14 cellular contexts compared by ENCODE assay signal in the genomic region with DNA sequence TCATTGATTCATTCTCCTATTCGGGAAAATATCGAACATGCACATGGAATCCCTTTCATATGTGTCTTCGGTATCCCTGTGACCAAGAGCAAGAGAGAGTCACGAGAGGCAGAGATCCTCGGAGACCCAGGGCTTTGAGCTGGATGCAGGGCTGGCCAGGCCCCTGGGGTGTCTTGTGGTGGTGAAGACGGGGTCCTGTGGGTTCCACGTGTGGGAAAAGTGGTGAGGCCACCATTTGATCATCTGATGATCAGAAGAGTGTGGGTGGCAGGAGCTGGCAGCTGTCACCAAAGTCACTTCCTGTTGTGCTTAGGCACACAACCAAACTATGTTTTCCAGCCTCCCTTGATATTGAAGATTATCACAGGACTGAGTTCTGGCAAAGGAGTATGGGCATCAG.
A peak's percentile ranks its signal among the peaks of the same experiment; 100 is the strongest.
DNase-seq lines count a peak whose midpoint lies in the region; ATAC-seq and TF ChIP-seq lines count a peak whose summit lies in the region.
"Had no signal": no experiment of that assay in that cellular context is flagged by ENCODE, and none has a peak within 500 bp of the region (broad histone marks: within the 10 kb centered on the region; RNA-seq: fewer than 3 reads in every experiment).

No MANE protein-coding gene starts in this region.

- H3K4me3 ChIP-seq in Jurkat, Clone E6-1 (ENCODE audit: low read length): no peak overlapping the region
- H3K4me3 ChIP-seq: A549 had no signal

- peaks cover 38% of the 10 kb centered on the region for H3K27me3 Mint-ChIP-seq in activated T-cell treated with anti-CD3 and anti-CD28 coated beads, Interleukin-2, amount 50 U/mL, for 72 hours (ENCODE audit: low read depth)
- peaks cover 4 to 30% (median 14%) of the 10 kb centered on the region in 3 donors for H3K27me3 Mint-ChIP-seq in immature natural killer cell (ENCODE audit: low read depth in 3 of 3)
- H3K27me3 Mint-ChIP-seq in type B pancreatic cell: peaks cover 50% of the 10 kb centered on the region
- H3K27me3 Mint-ChIP-seq in activated naive CD8-positive, alpha-beta T cell treated with anti-CD3 and anti-CD28 coated beads, Interleukin-2, amount 50 U/mL, for 24 hours: peaks cover 27% of the 10 kb centered on the region

- H3K4me3 Mint-ChIP-seq in activated T-cell treated with anti-CD3 and anti-CD28 coated beads, Interleukin-2, amount 50 U/mL, for 72 hours: no peak overlapping the region
- H3K4me3 Mint-ChIP-seq in immature natural killer cell: peak overlapping the region in 2 of 5 donors; percentile 58 to 60
- no peak overlapping the region for H3K4me3 Mint-ChIP-seq in type B pancreatic cell
- no peak overlapping the region for H3K4me3 Mint-ChIP-seq in activated naive CD8-positive, alpha-beta T cell treated with anti-CD3 and anti-CD28 coated beads, Interleukin-2, amount 50 U/mL, for 24 hours

- no peaks in the 10 kb centered on the region for H3K9me3 Mint-ChIP-seq in activated T-cell treated with anti-CD3 and anti-CD28 coated beads, Interleukin-2, amount 50 U/mL, for 72 hours
- H3K9me3 Mint-ChIP-seq in immature natural killer cell (peaks cover 0 to 5% (median 0%) of the 10 kb centered on the region in 6 donors), type B pancreatic cell (peaks cover 4% of the 10 kb centered on the region)
- peaks cover 6% of the 10 kb centered on the region for H3K9me3 Mint-ChIP-seq in activated naive CD8-positive, alpha-beta T cell treated with anti-CD3 and anti-CD28 coated beads, Interleukin-2, amount 50 U/mL, for 24 hours

- no peak overlapping the region for H3K27ac Mint-ChIP-seq in activated T-cell treated with anti-CD3 and anti-CD28 coated beads, Interleukin-2, amount 50 U/mL, for 72 hours
- H3K27ac Mint-ChIP-seq in immature natural killer cell (no peak overlapping the region), type B pancreatic cell (no peak overlapping the region)
- no peak overlapping the region for H3K27ac Mint-ChIP-seq in activated naive CD8-positive, alpha-beta T cell treated with anti-CD3 and anti-CD28 coated beads, Interleukin-2, amount 50 U/mL, for 24 hours

- peaks cover 14% of the 10 kb centered on the region for H3K4me1 Mint-ChIP-seq in activated T-cell treated with anti-CD3 and anti-CD28 coated beads, Interleukin-2, amount 50 U/mL, for 72 hours (ENCODE audit: low read depth)
- H3K4me1 Mint-ChIP-seq in immature natural killer cell (peaks cover 4 to 17% of the 10 kb centered on the region in 2 donors), type B pancreatic cell (ENCODE audit: unreplicated experiment) (no peaks in the 10 kb centered on the region)
- peaks cover 11% of the 10 kb centered on the region for H3K4me1 Mint-ChIP-seq in activated naive CD8-positive, alpha-beta T cell treated with anti-CD3 and anti-CD28 coated beads, Interleukin-2, amount 50 U/mL, for 24 hours

- TF ChIP-seq CTCF in type B pancreatic cell (conservative IDR thresholded peaks at IDR 0.05): no peak

- ATAC-seq in activated T-cell treated with anti-CD3 and anti-CD28 coated beads, Interleukin-2, amount 50 U/mL, for 72 hours (replicated peaks in 1 of 2): no peak
- ATAC-seq in HG03095 (IDR thresholded peaks at IDR 0.05; ENCODE audit: unreplicated experiment): no peak
- ATAC-seq in activated naive CD8-positive, alpha-beta T cell treated with anti-CD3 and anti-CD28 coated beads, Interleukin-2, amount 50 U/mL, for 24 hours: no peak
- ATAC-seq: A549, Panc1 had no signal

- no peaks in the 10 kb centered on the region for H3K36me3 Mint-ChIP-seq in activated T-cell treated with anti-CD3 and anti-CD28 coated beads, Interleukin-2, amount 50 U/mL, for 72 hours (ENCODE audit: insufficient read depth in 2 of 2)
- H3K36me3 Mint-ChIP-seq in immature natural killer cell: no peaks in the 10 kb centered on the region
- H3K36me3 Mint-ChIP-seq in type B pancreatic cell: no peaks in the 10 kb centered on the region
- peaks cover 2% of the 10 kb centered on the region for H3K36me3 Mint-ChIP-seq in activated naive CD8-positive, alpha-beta T cell treated with anti-CD3 and anti-CD28 coated beads, Interleukin-2, amount 50 U/mL, for 24 hours (ENCODE audit: low read depth)

- DNase-seq in activated T-cell treated with anti-CD3 and anti-CD28 coated beads, Interleukin-2, amount 50 U/mL, for 48 hours: peak; percentile 13
- DNase-seq in activated T-cell treated with anti-CD3 and anti-CD28 coated beads, Interleukin-2, amount 50 U/mL, for 72 hours: no peak
- peak; percentile 42 for DNase-seq in Jurkat, Clone E6-1 (ENCODE audit: low read depth, low spot score)
- DNase-seq in immature natural killer cell (peak in 2 of 3 donors; percentile 20 to 44), type B pancreatic cell (ENCODE audit: extremely low spot score, unreplicated experiment) (peak; percentile 43)
- no peak for DNase-seq in activated naive CD8-positive, alpha-beta T cell treated with anti-CD3 and anti-CD28 coated beads, Interleukin-2, amount 50 U/mL, for 24 hours
- DNase-seq: DMS 273 treated with DMSO at 0.1 percent for 48 hours, DND-41, NCI-H1417, NCI-H187 treated with DMSO at 0.1 percent for 48 hours, NCI-H526 had no signal

Comparison
In these comparisons a context has a peak if more than half of its experiments do, and no peak if none do; other contexts are left out.
1. DNase-seq: peak in activated T-cell treated with anti-CD3 and anti-CD28 coated beads, Interleukin-2, amount 50 U/mL, for 48 hours (2 of 2), Jurkat, Clone E6-1 (single experiment), immature natural killer cell (2 of 3) and type B pancreatic cell (single experiment); none in activated T-cell treated with anti-CD3 and anti-CD28 coated beads, Interleukin-2, amount 50 U/mL, for 72 hours (0 of 2) and activated naive CD8-positive, alpha-beta T cell treated with anti-CD3 and anti-CD28 coated beads, Interleukin-2, amount 50 U/mL, for 24 hours (single experiment).